Comparison of ENCODE assay signal across 12 cellular contexts in genomic region chr3:126835472-126836219, GRCh38.
DNase-seq lines count a peak whose midpoint lies in the region; ATAC-seq and TF ChIP-seq lines count a peak whose summit lies in the region.
"Had no signal": no experiment of that assay in that cellular context is flagged by ENCODE, and none has a peak within 500 bp of the region (broad histone marks: within the 10 kb centered on the region; RNA-seq: fewer than 3 reads in every experiment).

No MANE protein-coding gene starts in this region.

- H3K9ac ChIP-seq in neural progenitor cell, result no peak overlapping the region

- TF ChIP-seq POLR2A in erythroblast (IDR thresholded peaks at IDR 0.05; ENCODE audit: low read length), result no peak

- peaks cover 3% of the 10 kb centered on the region for H3K27me3 Mint-ChIP-seq in neural progenitor cell (ENCODE audit: insufficient read depth, low read depth)
- H3K27me3 Mint-ChIP-seq: naive thymus-derived CD4-positive, alpha-beta T cell had no signal

- no peaks in the 10 kb centered on the region for H4K20me1 ChIP-seq in neural progenitor cell (ENCODE audit: low read depth)

- TF ChIP-seq CTCF in C4-2B (conservative IDR thresholded peaks at IDR 0.05) (peak; percentile 81), neural progenitor cell (IDR thresholded peaks at IDR 0.05) (peak; percentile 20), mucosa of descending colon (IDR thresholded peaks at IDR 0.05) (no peak)

- H3K27ac ChIP-seq in C4-2B (peak overlapping the region; percentile 25), neural progenitor cell (peak overlapping the region; percentile 42)

- no peak overlapping the region for H3K4me3 Mint-ChIP-seq in neural progenitor cell
- H3K4me3 Mint-ChIP-seq: naive thymus-derived CD4-positive, alpha-beta T cell; T-helper 1 cell treated with Interleukin-12 subunit alpha and Interleukin-12 subunit beta and Interleukin-4 antibody, amounts not matched to agents 30 μg/mL and 1 μg/mL, for 36 hours had no signal

- peak; percentile 68 for DNase-seq in M059J (ENCODE audit: low read depth)
- peak; percentile 40 for DNase-seq in ecto neural progenitor cell (ENCODE audit: low spot score)
- no peak for DNase-seq in neural progenitor cell (ENCODE audit: low spot score)
- no peak for DNase-seq in mucosa of descending colon
- DNase-seq in erythroblast (lab: John Stamatoyannopoulos, UW), result no peak
- DNase-seq: activated gamma-delta T cell treated with Interleukin-2 at 50 U/mL for 16 hours; naive thymus-derived CD4-positive, alpha-beta T cell; NCI-H2171 treated with DMSO at 0.1 percent for 48 hours had no signal

- H3K9me3 Mint-ChIP-seq in neural progenitor cell, result peaks cover 2% of the 10 kb centered on the region
- H3K9me3 Mint-ChIP-seq: T-helper 1 cell treated with Interleukin-12 subunit alpha and Interleukin-12 subunit beta and Interleukin-4 antibody, amounts not matched to agents 30 μg/mL and 1 μg/mL, for 36 hours had no signal

- no peaks in the 10 kb centered on the region for H3K27me3 ChIP-seq in neural progenitor cell

- no peaks in the 10 kb centered on the region for H3K79me2 ChIP-seq in neural progenitor cell (ENCODE audit: low read depth)

- H3K4me1 ChIP-seq in neural progenitor cell, result peaks cover 8% of the 10 kb centered on the region
- H3K4me1 ChIP-seq in mucosa of descending colon (ENCODE audit: low read depth), result no peaks in the 10 kb centered on the region

- H3K4me1 Mint-ChIP-seq in neural progenitor cell, result peaks cover 4% of the 10 kb centered on the region

- ATAC-seq in GM18873 (IDR thresholded peaks at IDR 0.05; ENCODE audit: low FRiP score, unreplicated experiment) (no peak), mucosa of descending colon (no peak), HG03025 (IDR thresholded peaks at IDR 0.05; ENCODE audit: low FRiP score, unreplicated experiment) (no peak)
- ATAC-seq: naive thymus-derived CD4-positive, alpha-beta T cell had no signal

- peaks cover 2% of the 10 kb centered on the region for H3K36me3 Mint-ChIP-seq in neural progenitor cell

- H3K4me3 ChIP-seq in neural progenitor cell (no peak overlapping the region), mucosa of descending colon (no peak overlapping the region)

- H3K36me3 ChIP-seq in neural progenitor cell, result no peaks in the 10 kb centered on the region
- H3K36me3 ChIP-seq in mucosa of descending colon (ENCODE audit: low read depth), result no peaks in the 10 kb centered on the region

- H3K4me2 ChIP-seq in neural progenitor cell, result no peak overlapping the region

- intact Hi-C loops in mucosa of descending colon (cut with DNase I, micrococcal nuclease), result no loop called here

- H3K9me3 ChIP-seq in neural progenitor cell (ENCODE audit: low read depth) (no peaks in the 10 kb centered on the region), mucosa of descending colon (no peaks in the 10 kb centered on the region)

- H3K27ac Mint-ChIP-seq in neural progenitor cell, result no peak overlapping the region
- H3K27ac Mint-ChIP-seq: naive thymus-derived CD4-positive, alpha-beta T cell; T-helper 1 cell treated with Interleukin-12 subunit alpha and Interleukin-12 subunit beta and Interleukin-4 antibody, amounts not matched to agents 30 μg/mL and 1 μg/mL, for 36 hours had no signal

- H2AFZ ChIP-seq in neural progenitor cell (replicated peaks), result no peak overlapping the region

- H3F3A ChIP-seq in neural progenitor cell (ENCODE audit: low read depth), result no peaks in the 10 kb centered on the region

Comparison
In these comparisons a context has a peak if more than half of its experiments do, and no peak if none do; other contexts are left out.
1. DNase-seq: peak in M059J (single experiment) and ecto neural progenitor cell (single experiment); none in neural progenitor cell (single experiment), mucosa of descending colon (0 of 3) and erythroblast (0 of 2).